In the genomic region with DNA sequence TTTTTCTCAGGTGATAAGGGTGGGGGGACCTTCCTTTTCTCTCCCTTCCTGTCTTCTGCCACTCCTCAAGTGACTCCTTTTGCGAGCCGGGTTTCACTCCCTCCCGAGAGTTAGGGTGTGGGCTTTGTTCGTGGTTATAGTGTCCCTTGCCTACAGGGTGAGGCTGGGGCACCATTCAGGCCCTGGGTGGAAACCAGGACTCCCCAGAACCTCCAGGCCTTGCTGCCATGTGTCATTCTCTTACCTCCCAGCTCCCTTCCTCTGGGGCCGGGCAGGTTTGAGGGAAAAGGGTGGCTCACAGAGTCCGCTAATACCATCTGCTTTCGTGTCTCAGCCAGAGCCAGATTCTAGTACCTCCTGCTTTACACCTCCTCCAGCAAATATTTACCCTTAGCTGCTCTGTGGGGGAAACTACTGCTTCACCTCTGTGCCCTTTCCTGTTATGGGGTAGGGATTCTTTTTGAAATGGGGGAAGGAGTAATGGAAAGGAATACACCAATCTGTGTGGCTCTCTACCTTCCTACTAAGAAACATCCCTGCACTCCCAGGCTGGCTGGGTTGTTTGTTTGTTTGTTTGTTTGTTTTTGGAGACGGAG, we compare ENCODE assay signal across 8 cellular contexts. TPM values are rescaled to one million over a fixed set of nuclear protein-coding genes. Genes with fewer than 3 reads are reported as not detected.
DNase-seq lines count a peak whose midpoint lies in the region; ATAC-seq and TF ChIP-seq lines count a peak whose summit lies in the region.

No MANE protein-coding gene starts in this region.

- H3F3A ChIP-seq in smooth muscle cell (ENCODE audit: low read depth): peaks cover 28% of the 10 kb centered on the region

- H3K36me3 Mint-ChIP-seq in HFFc6 (ENCODE audit: low read depth): peaks cover 51% of the 10 kb centered on the region

- H2AFZ ChIP-seq in smooth muscle cell (ENCODE audit: low read depth): no peak overlapping the region

- H3K9me3 ChIP-seq in WERI-Rb-1 (ENCODE audit: severe bottlenecking): no peaks in the 10 kb centered on the region
- no peaks in the 10 kb centered on the region for H3K9me3 ChIP-seq in left ventricle myocardium inferior (replicated peaks)
- H3K9me3 ChIP-seq in smooth muscle cell (replicated peaks; ENCODE audit: low read depth): no peaks in the 10 kb centered on the region

- H3K9me3 Mint-ChIP-seq in HFFc6: peaks cover 8% of the 10 kb centered on the region

- H3K27me3 ChIP-seq in WERI-Rb-1 (ENCODE audit: insufficient read depth, low read depth, severe bottlenecking) (no peaks in the 10 kb centered on the region), left ventricle myocardium inferior (ENCODE audit: low read depth) (no peaks in the 10 kb centered on the region), smooth muscle cell (ENCODE audit: low read depth) (no peaks in the 10 kb centered on the region)

- H3K4me1 ChIP-seq in left ventricle myocardium inferior (peaks cover 85% of the 10 kb centered on the region), smooth muscle cell (ENCODE audit: low read depth) (peaks cover 43% of the 10 kb centered on the region)

- H3K79me2 ChIP-seq in smooth muscle cell (ENCODE audit: low read depth): peaks cover 78% of the 10 kb centered on the region

- H3K36me3 ChIP-seq in WERI-Rb-1 (peaks cover 20% of the 10 kb centered on the region), left ventricle myocardium inferior (peaks cover 4% of the 10 kb centered on the region), smooth muscle cell (ENCODE audit: low read depth) (no peaks in the 10 kb centered on the region)

- H3K4me3 ChIP-seq in WERI-Rb-1 (ENCODE audit: low read depth, low read length): peak overlapping the region; percentile 80
- H3K4me3 ChIP-seq in left ventricle myocardium inferior: peak overlapping the region; percentile 94
- peak overlapping the region; percentile 100 for H3K4me3 ChIP-seq in smooth muscle cell

- H3K9ac ChIP-seq in smooth muscle cell (ENCODE audit: low read depth): peak overlapping the region; percentile 97

- H3K4me3 Mint-ChIP-seq in HFFc6: peak overlapping the region; percentile 99

- H3K27me3 Mint-ChIP-seq in HFFc6 (ENCODE audit: insufficient read depth): peaks cover 6% of the 10 kb centered on the region

- peak overlapping the region; percentile 99 for H3K27ac Mint-ChIP-seq in HFFc6

- intact Hi-C loops in left ventricle myocardium inferior (cut with micrococcal nuclease): loop anchor here (10.0 kb wide), 1 partner anchor 55 kb away; no protein-coding TSS in a partner anchor

- ATAC-seq in HG03342 (IDR thresholded peaks at IDR 0.05; ENCODE audit: unreplicated experiment): no peak

- peak overlapping the region; percentile 92 for H3K4me2 ChIP-seq in smooth muscle cell

- peaks cover 61% of the 10 kb centered on the region for H3K4me1 Mint-ChIP-seq in HFFc6 (ENCODE audit: low read depth)

- WGBS in smooth muscle cell (ENCODE audit: low lambda C conversion rate): 17% methylated on average over 8 of the region's 8 CpGs

- H3K27ac ChIP-seq in WERI-Rb-1 (peak overlapping the region; percentile 80), left ventricle myocardium inferior (replicated peaks) (peak overlapping the region; percentile 95), smooth muscle cell (ENCODE audit: low read depth) (peak overlapping the region; percentile 100)

- no peak for TF ChIP-seq CTCF in HFFc6 (IDR thresholded peaks at IDR 0.05)
- TF ChIP-seq CTCF in WERI-Rb-1 (IDR thresholded peaks at IDR 0.05; ENCODE audit: low read depth, low read length): no peak
- TF ChIP-seq CTCF in left ventricle myocardium inferior (IDR thresholded peaks at IDR 0.05; ENCODE audit: borderline replicate concordance): no peak
- TF ChIP-seq CTCF in smooth muscle cell (IDR thresholded peaks at IDR 0.05; ENCODE audit: borderline replicate concordance, insufficient read depth, poor library complexity, severe bottlenecking): no peak

- H4K20me1 ChIP-seq in smooth muscle cell (ENCODE audit: low read depth): peaks cover 77% of the 10 kb centered on the region

- DNase-seq in HFFc6 (no peak), WERI-Rb-1 (peak; percentile 28), left ventricle myocardium inferior (no peak), smooth muscle cell (lab: John Stamatoyannopoulos, UW; ENCODE audit: unreplicated experiment) (no peak), NCI-H128 (lab: John Stamatoyannopoulos, UW; ENCODE audit: unreplicated experiment) (no peak), NCI-H526 (lab: John Stamatoyannopoulos, UW) (no peak)
- no peak for DNase-seq in activated CD8-positive, alpha-beta memory T cell treated with anti-CD3 and anti-CD28 coated beads, Interleukin-2, amount 50 U/mL, for 48 hours

RNA-seq across cellular contexts. Expression of gene ACTN4, which starts 2.8 kb away (rescaled TPM):
- total RNA-seq in HFFc6 (2021; fragmentation: NEBNext Ultra II Directional; extraction: Animal tissue kit (Norgen Biotek cat#: 25700)): 1,000 to 10,000 TPM in 5 of 6 experiments, 100 to 1,000 TPM in 1; 972 to 1,299 (median 1,250) TPM
- total RNA-seq in left ventricle myocardium inferior: 111 TPM
- 311 TPM in 2 replicates for total RNA-seq in smooth muscle cell
- polyA plus RNA-seq in smooth muscle cell: 53.8 and 60.4 TPM in 2 replicates

RNA-seq across cellular contexts. Expression of gene EIF3K, which starts 31.3 kb away (rescaled TPM):
- 100 to 1,000 TPM; 227 to 241 (median 238) TPM for total RNA-seq in HFFc6 (2021; fragmentation: NEBNext Ultra II Directional; extraction: Animal tissue kit (Norgen Biotek cat#: 25700))
- total RNA-seq in left ventricle myocardium inferior: 598 TPM
- 324 and 334 TPM in 2 replicates for total RNA-seq in smooth muscle cell
- polyA plus RNA-seq in smooth muscle cell: 178 and 181 TPM in 2 replicates

RNA-seq across cellular contexts. Expression of gene MAP4K1, which starts 32.5 kb away (rescaled TPM):
- total RNA-seq in HFFc6 (2021; fragmentation: NEBNext Ultra II Directional; extraction: Animal tissue kit (Norgen Biotek cat#: 25700)): under 1 TPM in 3 of 6 experiments, not detected in 3; 0.27 to 0.74 (median 0.28) TPM
- total RNA-seq in left ventricle myocardium inferior: 1.6 TPM
- total RNA-seq in smooth muscle cell: 0.22 and 2.1 TPM in 2 replicates
- polyA plus RNA-seq in smooth muscle cell: 0.91 TPM in 1 of 2 replicates, not detected in the other
